Comparison of ENCODE assay signal across 21 cellular contexts in genomic region chr19:39112338-39112890, GRCh38. TPM values are rescaled to one million over a fixed set of nuclear protein-coding genes. Genes with fewer than 3 reads are reported as not detected.
A peak's percentile ranks its signal among the peaks of the same experiment; 100 is the strongest.
DNase-seq lines count a peak whose midpoint lies in the region; ATAC-seq, FAIRE-seq and TF ChIP-seq lines count a peak whose summit lies in the region.
"Had no signal": no experiment of that assay in that cellular context is flagged by ENCODE, and none has a peak within 500 bp of the region (broad histone marks: within the 10 kb centered on the region; RNA-seq: fewer than 3 reads in every experiment).

No MANE protein-coding gene starts in this region.

- peak overlapping the region; percentile 53 for H3K14ac ChIP-seq in trophoblast cell (ENCODE audit: low read length)

- no peak overlapping the region for H3K9ac ChIP-seq in SK-N-SH
- H3K9ac ChIP-seq in trophoblast cell (ENCODE audit: low read length), result peak overlapping the region; percentile 32

- H3K27me3 ChIP-seq in SK-N-SH (ENCODE audit: insufficient read depth), result no peaks in the 10 kb centered on the region
- no peaks in the 10 kb centered on the region for H3K27me3 ChIP-seq in trophoblast cell (ENCODE audit: insufficient read depth, low read length)

- H3K4ac ChIP-seq in trophoblast cell (ENCODE audit: low read depth, low read length), result no peak overlapping the region

- H3K4me1 ChIP-seq in SK-N-SH (ENCODE audit: control insufficient read depth in 1 of 2, insufficient read depth in 2 of 2, low read depth in 1 of 2, low read length in 1 of 2) (peaks cover 0 to 8% of the 10 kb centered on the region in 2 experiments; a peak in 1 of 4 replicates), trophoblast cell (ENCODE audit: control insufficient read depth in 1 of 2, insufficient read depth in 2 of 2, low read length in 2 of 2) (peaks cover 5 to 7% of the 10 kb centered on the region in 2 experiments)

- H2BK120ac ChIP-seq in trophoblast cell (ENCODE audit: insufficient read depth, low read length, poor library complexity), result peak overlapping the region; percentile 84

- no peak overlapping the region for H3K18ac ChIP-seq in trophoblast cell (ENCODE audit: low read length)

- peak overlapping the region; percentile 75 for H2BK5ac ChIP-seq in trophoblast cell (ENCODE audit: low read depth, low read length, poor library complexity)

- peak overlapping the region; percentile 75 for H4K8ac ChIP-seq in trophoblast cell (ENCODE audit: low read depth, low read length)

- H3K9me2 ChIP-seq in SK-N-SH, result no peaks in the 10 kb centered on the region

- H3K4me3 ChIP-seq in SK-N-SH (ENCODE audit: low read depth in 2 of 2, low read length in 1 of 2) (no peak overlapping the region), trophoblast cell (ENCODE audit: low read depth, low read length) (no peak overlapping the region)
- H3K4me3 ChIP-seq: GM12878, mucosa of descending colon had no signal

- POLR2A ChIA-PET in SK-N-SH (lab: Yijun Ruan, JAX), result no interaction called here

- peak overlapping the region; percentile 44 for H4K12ac ChIP-seq in trophoblast cell (ENCODE audit: low read depth, low read length)

- TF ChIP-seq EP300 in SK-N-SH (IDR thresholded peaks at IDR 0.05; ENCODE audit: borderline replicate concordance in 1 of 2, low read depth in 1 of 2, low read length in 1 of 2), result no peak

- no peak overlapping the region for H2AFZ ChIP-seq in SK-N-SH (ENCODE audit: low read depth)
- H2AFZ ChIP-seq in trophoblast cell (ENCODE audit: insufficient read depth, low read length, poor library complexity), result no peak overlapping the region

- no peak overlapping the region for H2AK5ac ChIP-seq in trophoblast cell (ENCODE audit: low read length)

- H3K23ac ChIP-seq in trophoblast cell (ENCODE audit: low read length), result no peak overlapping the region

- no peaks in the 10 kb centered on the region for H3K9me3 ChIP-seq in SK-N-SH
- H3K9me3 ChIP-seq in trophoblast cell (ENCODE audit: insufficient read depth, low read depth, low read length), result no peaks in the 10 kb centered on the region
- H3K9me3 ChIP-seq: mucosa of descending colon had no signal

- ATAC-seq in esophagus mucosa (peak; percentile 91), GM19397 (IDR thresholded peaks at IDR 0.05; ENCODE audit: unreplicated experiment) (no peak), GM21529 (IDR thresholded peaks at IDR 0.05; ENCODE audit: unreplicated experiment) (no peak), HG02610 (IDR thresholded peaks at IDR 0.05; ENCODE audit: unreplicated experiment) (no peak)
- ATAC-seq: GM12878; stimulated activated naive CD8-positive, alpha-beta T cell treated with anti-CD3 and anti-CD28 coated beads, Interleukin-15, Interleukin-2, amounts not matched to agents 100 U/mL and 50 U/mL, for 24 hours had no signal

- H3K36me3 ChIP-seq in SK-N-SH (replicated peaks in 1 of 2; ENCODE audit: control insufficient read depth in 1 of 2, insufficient read depth in 2 of 2, low read length in 1 of 2) (no peaks in the 10 kb centered on the region), trophoblast cell (ENCODE audit: control insufficient read depth in 1 of 2, insufficient read depth in 2 of 2, low read length in 2 of 2) (no peaks in the 10 kb centered on the region)

- no peak for TF ChIP-seq CTCF in SK-N-SH (IDR thresholded peaks at IDR 0.05)

- no peak overlapping the region for H3K4me2 ChIP-seq in SK-N-SH
- no peak overlapping the region for H3K4me2 ChIP-seq in trophoblast cell (ENCODE audit: low read length)

- H3K79me2 ChIP-seq in SK-N-SH (ENCODE audit: insufficient read depth) (no peaks in the 10 kb centered on the region), trophoblast cell (ENCODE audit: control insufficient read depth, insufficient read depth, low read length, poor library complexity) (no peaks in the 10 kb centered on the region)

- H4K20me1 ChIP-seq in SK-N-SH (ENCODE audit: insufficient read depth), result no peaks in the 10 kb centered on the region

- H3K27ac ChIP-seq in SK-N-SH (ENCODE audit: low read depth in 2 of 2, low read length in 1 of 2) (no peak overlapping the region), trophoblast cell (ENCODE audit: low read depth, low read length) (peak overlapping the region; percentile 67)

- peak overlapping the region; percentile 92 for H4K91ac ChIP-seq in trophoblast cell (ENCODE audit: low read depth, low read length)

- peak; percentile 60 for DNase-seq in H4 (ENCODE audit: low spot score)
- DNase-seq in SK-N-SH, result no peak
- peak; percentile 91 to 94 for DNase-seq in trophoblast cell
- DNase-seq in GM19239 (ENCODE audit: insufficient read length, low spot score), result no peak
- DNase-seq: activated CD8-positive, alpha-beta memory T cell treated with anti-CD3 and anti-CD28 coated beads, Interleukin-2, amount 50 U/mL, for 4 hours; activated naive CD4-positive, alpha-beta T cell treated with anti-CD3 and anti-CD28 coated beads, Interleukin-2, amount 50 U/mL, for 16 hours; cerebellar nuclear complex; DND-41; mucosa of descending colon; NCI-H1105; NCI-H524; SHP77; stimulated activated naive CD8-positive, alpha-beta T cell treated with anti-CD3 and anti-CD28 coated beads, Interleukin-15, Interleukin-2, amounts not matched to agents 100 U/mL and 50 U/mL, for 24 hours had no signal

- CTCF ChIA-PET in SK-N-SH (lab: Yijun Ruan, JAX), result interaction anchor here (1.2 to 5.2 kb wide), 6 partner anchors 9 to 215 kb away, joined by 5 to 64 read pairs (median 18); no protein-coding TSS in a partner anchor

- FAIRE-seq in GM19239 (lab: Jason Lieb, UNC), result no peak
- FAIRE-seq: GM12878, HTR-8/SVneo had no signal

- H2BK12ac ChIP-seq in trophoblast cell (ENCODE audit: low read length), result peak overlapping the region; percentile 36

- H3F3A ChIP-seq in SK-N-SH (replicated peaks; ENCODE audit: insufficient read depth), result peaks cover 3% of the 10 kb centered on the region

- H3K79me1 ChIP-seq in trophoblast cell (ENCODE audit: low read length), result peaks cover 16% of the 10 kb centered on the region

- TF ChIP-seq RAD21 in SK-N-SH (IDR thresholded peaks at IDR 0.05; ENCODE audit: low read length), result no peak

- 36% methylated on average over 9 of the region's 15 CpGs for WGBS in SK-N-SH (ENCODE audit: low lambda C conversion rate)
- no CpG with 5 or more reads among the region's 15 CpGs for WGBS in trophoblast cell (ENCODE audit: extremely low coverage, insufficient coverage, insufficient read length)

TF ChIP-seq in SK-N-SH, 30 proteins besides CTCF, POLR2A, EP300 and RAD21 (continues in another document):
- TF ChIP-seq NRF1 (IDR thresholded peaks at IDR 0.05; ENCODE audit: low read depth, low read length) (no peak), POLR2AphosphoS5 (IDR thresholded peaks at IDR 0.05; ENCODE audit: low read depth, low read length) (no peak), RFX5 (IDR thresholded peaks at IDR 0.05; ENCODE audit: low read length) (no peak), IRF3 (IDR thresholded peaks at IDR 0.05; ENCODE audit: low read depth, low read length) (no peak), RCOR1 (IDR thresholded peaks at IDR 0.05; ENCODE audit: low read length) (no peak), USF1 (IDR thresholded peaks at IDR 0.05; ENCODE audit: borderline replicate concordance, low read depth) (no peak), FOSL2 (IDR thresholded peaks at IDR 0.05; ENCODE audit: borderline replicate concordance, low read depth) (peak; percentile 41; the same call in 1 of the 2 replicates), JUND (IDR thresholded peaks at IDR 0.05) (no peak)

RNA-seq across cellular contexts. Expression of gene PAK4, which starts 13.2 kb away (rescaled TPM):
- total RNA-seq in H4 (2014; rRNA removed; shearing (Covaris generic)), result 10.6 and 13.2 TPM in 2 replicates
- polyA plus RNA-seq in SK-N-SH (2012; rRNA removed), result 24.7 and 36.4 TPM in 2 replicates
- 14.3 and 23.1 TPM in 2 replicates for polyA plus RNA-seq in SK-N-SH (2012; cell fraction: cytosol; rRNA removed)
- polyA plus RNA-seq in SK-N-SH (2012; cell fraction: nucleus; rRNA removed), result 31.0 and 44.4 TPM in 2 replicates
- total RNA-seq in esophagus mucosa, result 40.8 TPM
- 117 and 130 TPM in 2 replicates for polyA plus RNA-seq in trophoblast cell (2013)

RNA-seq across cellular contexts. Expression of gene ACP7, which starts 28.2 kb away (rescaled TPM):
- not detected in 2 replicates for total RNA-seq in H4 (2014; rRNA removed; shearing (Covaris generic))
- polyA plus RNA-seq in SK-N-SH (2012; rRNA removed), result 0.24 and 0.36 TPM in 2 replicates
- polyA plus RNA-seq in SK-N-SH (2012; cell fraction: cytosol; rRNA removed), result 0.13 and 0.31 TPM in 2 replicates
- 0.41 and 0.45 TPM in 2 replicates for polyA plus RNA-seq in SK-N-SH (2012; cell fraction: nucleus; rRNA removed)
- 0.32 TPM for total RNA-seq in esophagus mucosa
- not detected in 2 replicates for polyA plus RNA-seq in trophoblast cell (2013)
- total RNA-seq: fibroblast of lung, GM12878, mucosa of descending colon had no signal
- polyA plus RNA-seq: BJ, fibroblast of lung, GM12878 had no signal

Comparison
In these comparisons a context has a peak if more than half of its experiments do, and no peak if none do; other contexts are left out.
1. DNase-seq: peak in H4 (single experiment) and trophoblast cell (2 of 2); none in SK-N-SH (single experiment) and GM19239 (single experiment).